ENCODE assay signal across 1 cellular context in the genomic region with DNA sequence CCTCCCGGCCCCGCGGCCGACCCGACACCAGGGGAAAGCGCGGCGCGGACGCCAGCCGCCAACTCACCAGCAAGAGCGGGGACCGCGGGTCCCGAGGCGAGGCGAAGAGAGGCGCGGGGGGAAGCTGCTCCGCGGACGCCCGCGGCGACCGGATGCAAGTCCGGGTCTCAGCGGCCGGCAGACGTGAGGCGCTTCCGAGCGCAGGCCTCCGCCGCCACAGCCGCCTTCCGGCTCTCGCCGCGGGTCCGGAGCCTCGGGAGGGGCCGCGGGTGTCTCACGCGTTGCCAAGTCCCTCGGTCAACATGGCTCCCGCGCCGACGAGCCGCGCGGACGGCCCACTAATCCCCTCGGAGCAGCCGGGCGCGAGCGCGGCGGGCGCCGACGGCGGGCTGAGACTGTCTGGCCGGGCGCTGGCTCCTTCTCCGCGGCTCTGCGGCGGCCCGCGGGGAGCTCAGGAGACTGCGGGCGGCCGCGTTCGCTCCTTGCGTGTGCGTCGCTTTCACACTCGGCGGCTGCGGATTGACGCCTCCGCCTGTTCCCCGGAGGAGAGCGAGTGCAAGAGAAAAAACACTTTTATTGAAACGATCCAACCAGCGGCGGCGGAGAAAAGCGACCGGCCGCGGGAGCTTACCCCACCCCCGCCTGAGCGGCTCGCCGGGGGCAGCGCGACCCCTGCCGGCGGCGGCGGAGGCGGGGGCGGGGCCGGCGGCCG.
TF ChIP-seq lines count a peak whose summit lies in the region.

A gene (minus strand): TSS at position 521 of the 712 bp plus-strand sequence. CDS start 65,603 bp downstream, outside the sequence.

TF ChIP-seq in GM23338, 12 proteins besides CTCF, POLR2A, EP300 and RAD21 (continued from another document):
- TF ChIP-seq, protein P1, sequence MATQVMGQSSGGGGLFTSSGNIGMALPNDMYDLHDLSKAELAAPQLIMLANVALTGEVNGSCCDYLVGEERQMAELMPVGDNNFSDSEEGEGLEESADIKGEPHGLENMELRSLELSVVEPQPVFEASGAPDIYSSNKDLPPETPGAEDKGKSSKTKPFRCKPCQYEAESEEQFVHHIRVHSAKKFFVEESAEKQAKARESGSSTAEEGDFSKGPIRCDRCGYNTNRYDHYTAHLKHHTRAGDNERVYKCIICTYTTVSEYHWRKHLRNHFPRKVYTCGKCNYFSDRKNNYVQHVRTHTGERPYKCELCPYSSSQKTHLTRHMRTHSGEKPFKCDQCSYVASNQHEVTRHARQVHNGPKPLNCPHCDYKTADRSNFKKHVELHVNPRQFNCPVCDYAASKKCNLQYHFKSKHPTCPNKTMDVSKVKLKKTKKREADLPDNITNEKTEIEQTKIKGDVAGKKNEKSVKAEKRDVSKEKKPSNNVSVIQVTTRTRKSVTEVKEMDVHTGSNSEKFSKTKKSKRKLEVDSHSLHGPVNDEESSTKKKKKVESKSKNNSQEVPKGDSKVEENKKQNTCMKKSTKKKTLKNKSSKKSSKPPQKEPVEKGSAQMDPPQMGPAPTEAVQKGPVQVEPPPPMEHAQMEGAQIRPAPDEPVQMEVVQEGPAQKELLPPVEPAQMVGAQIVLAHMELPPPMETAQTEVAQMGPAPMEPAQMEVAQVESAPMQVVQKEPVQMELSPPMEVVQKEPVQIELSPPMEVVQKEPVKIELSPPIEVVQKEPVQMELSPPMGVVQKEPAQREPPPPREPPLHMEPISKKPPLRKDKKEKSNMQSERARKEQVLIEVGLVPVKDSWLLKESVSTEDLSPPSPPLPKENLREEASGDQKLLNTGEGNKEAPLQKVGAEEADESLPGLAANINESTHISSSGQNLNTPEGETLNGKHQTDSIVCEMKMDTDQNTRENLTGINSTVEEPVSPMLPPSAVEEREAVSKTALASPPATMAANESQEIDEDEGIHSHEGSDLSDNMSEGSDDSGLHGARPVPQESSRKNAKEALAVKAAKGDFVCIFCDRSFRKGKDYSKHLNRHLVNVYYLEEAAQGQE (IDR thresholded peaks at IDR 0.05; ENCODE audit: unreplicated experiment), result no peak
- no peak for TF ChIP-seq NANOG (IDR thresholded peaks at IDR 0.05; ENCODE audit: borderline replicate concordance)
- TF ChIP-seq, protein P2, sequence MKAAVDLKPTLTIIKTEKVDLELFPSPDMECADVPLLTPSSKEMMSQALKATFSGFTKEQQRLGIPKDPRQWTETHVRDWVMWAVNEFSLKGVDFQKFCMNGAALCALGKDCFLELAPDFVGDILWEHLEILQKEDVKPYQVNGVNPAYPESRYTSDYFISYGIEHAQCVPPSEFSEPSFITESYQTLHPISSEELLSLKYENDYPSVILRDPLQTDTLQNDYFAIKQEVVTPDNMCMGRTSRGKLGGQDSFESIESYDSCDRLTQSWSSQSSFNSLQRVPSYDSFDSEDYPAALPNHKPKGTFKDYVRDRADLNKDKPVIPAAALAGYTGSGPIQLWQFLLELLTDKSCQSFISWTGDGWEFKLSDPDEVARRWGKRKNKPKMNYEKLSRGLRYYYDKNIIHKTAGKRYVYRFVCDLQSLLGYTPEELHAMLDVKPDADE (IDR thresholded peaks at IDR 0.05), result no peak
- TF ChIP-seq, protein P3, sequence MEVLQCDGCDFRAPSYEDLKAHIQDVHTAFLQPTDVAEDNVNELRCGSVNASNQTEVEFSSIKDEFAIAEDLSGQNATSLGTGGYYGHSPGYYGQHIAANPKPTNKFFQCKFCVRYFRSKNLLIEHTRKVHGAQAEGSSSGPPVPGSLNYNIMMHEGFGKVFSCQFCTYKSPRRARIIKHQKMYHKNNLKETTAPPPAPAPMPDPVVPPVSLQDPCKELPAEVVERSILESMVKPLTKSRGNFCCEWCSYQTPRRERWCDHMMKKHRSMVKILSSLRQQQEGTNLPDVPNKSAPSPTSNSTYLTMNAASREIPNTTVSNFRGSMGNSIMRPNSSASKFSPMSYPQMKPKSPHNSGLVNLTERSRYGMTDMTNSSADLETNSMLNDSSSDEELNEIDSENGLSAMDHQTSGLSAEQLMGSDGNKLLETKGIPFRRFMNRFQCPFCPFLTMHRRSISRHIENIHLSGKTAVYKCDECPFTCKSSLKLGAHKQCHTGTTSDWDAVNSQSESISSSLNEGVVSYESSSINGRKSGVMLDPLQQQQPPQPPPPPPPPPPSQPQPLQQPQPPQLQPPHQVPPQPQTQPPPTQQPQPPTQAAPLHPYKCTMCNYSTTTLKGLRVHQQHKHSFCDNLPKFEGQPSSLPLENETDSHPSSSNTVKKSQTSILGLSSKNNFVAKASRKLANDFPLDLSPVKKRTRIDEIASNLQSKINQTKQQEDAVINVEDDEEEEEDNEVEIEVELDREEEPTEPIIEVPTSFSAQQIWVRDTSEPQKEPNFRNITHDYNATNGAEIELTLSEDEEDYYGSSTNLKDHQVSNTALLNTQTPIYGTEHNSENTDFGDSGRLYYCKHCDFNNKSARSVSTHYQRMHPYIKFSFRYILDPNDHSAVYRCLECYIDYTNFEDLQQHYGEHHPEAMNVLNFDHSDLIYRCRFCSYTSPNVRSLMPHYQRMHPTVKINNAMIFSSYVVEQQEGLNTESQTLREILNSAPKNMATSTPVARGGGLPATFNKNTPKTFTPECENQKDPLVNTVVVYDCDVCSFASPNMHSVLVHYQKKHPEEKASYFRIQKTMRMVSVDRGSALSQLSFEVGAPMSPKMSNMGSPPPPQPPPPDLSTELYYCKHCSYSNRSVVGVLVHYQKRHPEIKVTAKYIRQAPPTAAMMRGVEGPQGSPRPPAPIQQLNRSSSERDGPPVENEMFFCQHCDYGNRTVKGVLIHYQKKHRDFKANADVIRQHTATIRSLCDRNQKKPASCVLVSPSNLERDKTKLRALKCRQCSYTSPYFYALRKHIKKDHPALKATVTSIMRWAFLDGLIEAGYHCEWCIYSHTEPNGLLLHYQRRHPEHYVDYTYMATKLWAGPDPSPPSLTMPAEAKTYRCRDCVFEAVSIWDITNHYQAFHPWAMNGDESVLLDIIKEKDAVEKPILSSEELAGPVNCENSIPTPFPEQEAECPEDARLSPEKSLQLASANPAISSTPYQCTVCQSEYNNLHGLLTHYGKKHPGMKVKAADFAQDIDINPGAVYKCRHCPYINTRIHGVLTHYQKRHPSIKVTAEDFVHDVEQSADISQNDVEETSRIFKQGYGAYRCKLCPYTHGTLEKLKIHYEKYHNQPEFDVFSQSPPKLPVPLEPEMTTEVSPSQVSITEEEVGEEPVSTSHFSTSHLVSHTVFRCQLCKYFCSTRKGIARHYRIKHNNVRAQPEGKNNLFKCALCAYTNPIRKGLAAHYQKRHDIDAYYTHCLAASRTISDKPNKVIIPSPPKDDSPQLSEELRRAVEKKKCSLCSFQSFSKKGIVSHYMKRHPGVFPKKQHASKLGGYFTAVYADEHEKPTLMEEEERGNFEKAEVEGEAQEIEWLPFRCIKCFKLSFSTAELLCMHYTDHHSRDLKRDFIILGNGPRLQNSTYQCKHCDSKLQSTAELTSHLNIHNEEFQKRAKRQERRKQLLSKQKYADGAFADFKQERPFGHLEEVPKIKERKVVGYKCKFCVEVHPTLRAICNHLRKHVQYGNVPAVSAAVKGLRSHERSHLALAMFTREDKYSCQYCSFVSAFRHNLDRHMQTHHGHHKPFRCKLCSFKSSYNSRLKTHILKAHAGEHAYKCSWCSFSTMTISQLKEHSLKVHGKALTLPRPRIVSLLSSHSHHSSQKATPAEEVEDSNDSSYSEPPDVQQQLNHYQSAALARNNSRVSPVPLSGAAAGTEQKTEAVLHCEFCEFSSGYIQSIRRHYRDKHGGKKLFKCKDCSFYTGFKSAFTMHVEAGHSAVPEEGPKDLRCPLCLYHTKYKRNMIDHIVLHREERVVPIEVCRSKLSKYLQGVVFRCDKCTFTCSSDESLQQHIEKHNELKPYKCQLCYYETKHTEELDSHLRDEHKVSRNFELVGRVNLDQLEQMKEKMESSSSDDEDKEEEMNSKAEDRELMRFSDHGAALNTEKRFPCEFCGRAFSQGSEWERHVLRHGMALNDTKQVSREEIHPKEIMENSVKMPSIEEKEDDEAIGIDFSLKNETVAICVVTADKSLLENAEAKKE (CRISPR knock-in tag; IDR thresholded peaks at IDR 0.05), result no peak
- TF ChIP-seq CREB1 (CRISPR knock-in tag; IDR thresholded peaks at IDR 0.05; ENCODE audit: low read depth), result no peak
- TF ChIP-seq ZNF114 (CRISPR knock-in tag; IDR thresholded peaks at IDR 0.05), result no peak
- no peak for TF ChIP-seq STAT1 (IDR thresholded peaks at IDR 0.05; ENCODE audit: unreplicated experiment)
